ENCODE assay signal across 8 cellular contexts in the genomic region with DNA sequence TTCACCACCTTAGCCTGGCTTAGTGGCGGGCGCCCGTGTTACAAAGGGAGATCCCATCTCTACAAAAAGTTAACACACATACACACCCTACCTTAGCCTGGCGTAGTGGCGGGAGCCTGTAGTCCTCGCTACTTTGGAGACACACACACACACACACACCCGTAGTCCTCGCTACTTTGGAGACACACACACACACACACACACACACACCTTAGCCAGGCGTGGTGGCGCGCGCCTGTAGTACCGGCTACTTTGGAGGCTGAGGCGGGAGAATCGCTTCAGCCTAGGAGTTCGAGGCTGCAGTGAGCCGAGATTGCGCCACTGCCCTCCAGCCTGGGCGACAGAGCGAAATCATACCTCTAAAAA. TPM values are rescaled to one million over a fixed set of nuclear protein-coding genes. Genes with fewer than 3 reads are reported as not detected.
A peak's percentile ranks its signal among the peaks of the same experiment; 100 is the strongest.
DNase-seq lines count a peak whose midpoint lies in the region; ATAC-seq and TF ChIP-seq lines count a peak whose summit lies in the region.

No MANE protein-coding gene starts in this region.

- peak; percentile 10 for ATAC-seq in GM19395 (IDR thresholded peaks at IDR 0.05; ENCODE audit: unreplicated experiment)
- ATAC-seq in activated naive CD4-positive, alpha-beta T cell treated with anti-CD3 and anti-CD28 coated beads, Interleukin-2, amount 50 U/mL, for 72 hours = peak in 1 of 2 donors; percentile 6

- peaks cover 50% of the 10 kb centered on the region for H3K4me1 ChIP-seq in ACC112 (ENCODE audit: control insufficient read depth, insufficient read depth, low read length, unreplicated experiment)
- peaks cover 46% of the 10 kb centered on the region for H3K4me1 ChIP-seq in hepatocyte (ENCODE audit: insufficient read depth)

- TF ChIP-seq CTCF in hepatocyte (IDR thresholded peaks at IDR 0.05; ENCODE audit: poor library complexity) = no peak

- H3K9me3 Mint-ChIP-seq in activated naive CD4-positive, alpha-beta T cell treated with anti-CD3 and anti-CD28 coated beads, Interleukin-2, amount 50 U/mL, for 72 hours = no peaks in the 10 kb centered on the region

- H3K36me3 ChIP-seq in ACC112 (ENCODE audit: insufficient read depth, low read length) (0 out of 2 replicates have a peak, but pooled peaks cover 3% of the 10 kb centered on the region), KOPT-K1 (ENCODE audit: insufficient read depth, low read length) (peaks cover 23% of the 10 kb centered on the region; the same call in 1 of the 2 replicates), hepatocyte (replicated peaks; ENCODE audit: insufficient read depth, low read depth) (no peaks in the 10 kb centered on the region)

- H3K27ac ChIP-seq in ACC112 (ENCODE audit: low read depth, low read length) (peak overlapping the region; percentile 26; the same call in 1 of the 2 replicates), KOPT-K1 (ENCODE audit: low read depth, low read length, poor library complexity, severe bottlenecking) (peak overlapping the region; percentile 73), hepatocyte (peak overlapping the region; percentile 95)

- peak overlapping the region; percentile 92 to 99 for H3K27ac Mint-ChIP-seq in activated naive CD4-positive, alpha-beta T cell treated with anti-CD3 and anti-CD28 coated beads, Interleukin-2, amount 50 U/mL, for 72 hours

- H3K4me2 ChIP-seq in hepatocyte = peak overlapping the region; percentile 98

- peak overlapping the region; percentile 89 for H2AFZ ChIP-seq in ACC112 (ENCODE audit: low read length, unreplicated experiment)
- H2AFZ ChIP-seq in hepatocyte = peak overlapping the region; percentile 90

- no peaks in the 10 kb centered on the region for H3K9me2 ChIP-seq in hepatocyte (replicated peaks; ENCODE audit: insufficient read depth)

- H4K20me1 ChIP-seq in hepatocyte (ENCODE audit: insufficient read depth, poor library complexity, severe bottlenecking) = peaks cover 37% of the 10 kb centered on the region

- H3K79me2 ChIP-seq in ACC112 (ENCODE audit: control insufficient read depth, insufficient read depth, low read length, unreplicated experiment) (peaks cover 89% of the 10 kb centered on the region), hepatocyte (peaks cover 76% of the 10 kb centered on the region)

- 15% methylated on average over 13 of the region's 20 CpGs for WGBS in hepatocyte (ENCODE audit: low lambda C conversion rate, missing lambda C conversion rate)

- H3K36me3 Mint-ChIP-seq in activated naive CD4-positive, alpha-beta T cell treated with anti-CD3 and anti-CD28 coated beads, Interleukin-2, amount 50 U/mL, for 72 hours = peaks cover 10 to 17% of the 10 kb centered on the region in 2 donors

- H3K27me3 ChIP-seq in ACC112 (ENCODE audit: insufficient read depth, low read length) = no peaks in the 10 kb centered on the region
- no peaks in the 10 kb centered on the region for H3K27me3 ChIP-seq in hepatocyte

- H3K4me3 ChIP-seq in ACC112 (ENCODE audit: low read depth, low read length) (peak overlapping the region; percentile 79), hepatocyte (peak overlapping the region; percentile 91)

- DNase-seq in activated naive CD4-positive, alpha-beta T cell treated with anti-CD3 and anti-CD28 coated beads, Interleukin-2, amount 50 U/mL, for 72 hours (ENCODE audit: low spot score in 2 of 2) = no peak
- DNase-seq in hepatocyte (ENCODE audit: low spot score) = peak; percentile 25
- DNase-seq in stimulated activated CD4-positive, alpha-beta T cell treated with anti-CD3 and anti-CD28 coated beads, Interleukin-15, amount 100 ng/mL, for 24 hours = peak; percentile 53
- DNase-seq in 8988T = no peak
- DNase-seq in HuH-7 (ENCODE audit: low spot score) = no peak

- H3K9me3 ChIP-seq in KOPT-K1 (ENCODE audit: insufficient read depth, low read length, poor library complexity, severe bottlenecking) (no peaks in the 10 kb centered on the region), hepatocyte (ENCODE audit: low read depth) (no peaks in the 10 kb centered on the region)

RNA-seq across cellular contexts. Expression of gene CCNY, which starts 0.6 kb away (rescaled TPM):
- total RNA-seq in activated naive CD4-positive, alpha-beta T cell treated with anti-CD3 and anti-CD28 coated beads, Interleukin-2, amount 50 U/mL, for 72 hours = 10 to 100 TPM; 31.4 to 44.2 TPM
- total RNA-seq in hepatocyte = 51.1 and 51.5 TPM in 2 replicates
- polyA plus RNA-seq in hepatocyte = 51.3 and 55.8 TPM in 2 replicates

Comparison
In these comparisons a context has a peak if more than half of its experiments do, and no peak if none do; other contexts are left out.
1. H3K27ac ChIP-seq: peak in every context shown above with its lines; median percentile 95 in hepatocyte; 73 in KOPT-K1; 26 in ACC112.
2. DNase-seq: peak in hepatocyte (single experiment) and stimulated activated CD4-positive, alpha-beta T cell treated with anti-CD3 and anti-CD28 coated beads, Interleukin-15, amount 100 ng/mL, for 24 hours (single experiment); none in activated naive CD4-positive, alpha-beta T cell treated with anti-CD3 and anti-CD28 coated beads, Interleukin-2, amount 50 U/mL, for 72 hours (0 of 2), 8988T (single experiment) and HuH-7 (single experiment).